ENCODE assay signal across 27 cellular contexts in genomic region chr21:36237441-36237840, GRCh38.
"Had no signal": no experiment of that assay in that cellular context is flagged by ENCODE, and none has a peak within 500 bp of the region (broad histone marks: within the 10 kb centered on the region; RNA-seq: fewer than 3 reads in every experiment).

No MANE protein-coding gene starts in this region.

- H3K27me3 ChIP-seq: dorsolateral prefrontal cortex, left lung, neural progenitor cell, right atrium auricular region, stomach, thyroid gland had no signal

- ATAC-seq: effector memory CD8-positive, alpha-beta T cell; esophagus mucosa; left lung; lower lobe of right lung; natural killer cell; stimulated activated naive B cell treated with anti-CD40 and anti-IgM and Interleukin-4, amounts not matched to agents 10 μg/mL and 1 μg/mL and 100 μg/mL, for 72 hours; T-helper 17 cell had no signal

- H3K9me3 ChIP-seq: left lung, lower lobe of right lung, right atrium auricular region, stomach, thyroid gland had no signal

- H3K36me3 ChIP-seq: neural progenitor cell, right atrium auricular region, thyroid gland had no signal

- DNase-seq: activated CD4-positive, alpha-beta memory T cell treated with anti-CD3 and anti-CD28 coated beads, Interleukin-2, amount 10 ng/mL, durations not matched to agents 7 days and 5 days; activated CD4-positive, alpha-beta T cell treated with anti-CD3 and anti-CD28 coated beads for 1 hour; activated CD4-positive, alpha-beta T cell treated with anti-CD3 and anti-CD28 coated beads, Interleukin-2, amount 10 ng/mL, durations not matched to agents 7 days and 5 days; activated CD8-positive, alpha-beta memory T cell treated with anti-CD3 and anti-CD28 coated beads, Interleukin-2, amount 50 U/mL, for 48 hours; activated gamma-delta T cell; activated naive CD4-positive, alpha-beta T cell treated with anti-CD3 and anti-CD28 coated beads, Interleukin-2, amount 50 U/mL, for 16 hours; activated T-cell treated with anti-CD3 and anti-CD28 coated beads, Interleukin-2, amount 50 U/mL, for 24 hours; amniotic stem cell; cerebellar nuclear complex; effector memory CD8-positive, alpha-beta T cell; foreskin fibroblast; left lung; lower lobe of right lung; mesendoderm; natural killer cell; stimulated activated CD4-positive, alpha-beta T cell treated with anti-CD3 and anti-CD28 coated beads, Interleukin-15, amount 100 ng/mL, for 24 hours; stimulated activated CD4-positive, alpha-beta T cell treated with anti-CD3 and anti-CD28 coated beads, Interleukin-2, amount 100 ng/mL, for 24 hours; stimulated activated naive B cell treated with anti-CD40 and anti-IgM and Interleukin-4, amounts not matched to agents 10 μg/mL and 1 μg/mL and 100 μg/mL, for 72 hours; stomach; T-helper 17 cell; T1000; thyroid gland had no signal

- H3K27ac ChIP-seq: coronary artery, dorsolateral prefrontal cortex, left lung, lower lobe of right lung, neural progenitor cell, right atrium auricular region, stomach, thyroid gland had no signal

- H3K4me3 ChIP-seq: coronary artery, dorsolateral prefrontal cortex, left lung, lower lobe of right lung, neural progenitor cell, right atrium auricular region, stomach, thyroid gland had no signal
